11 cellular contexts compared by ENCODE assay signal in genomic region chr11:15707971-15708370, GRCh38.
DNase-seq lines count a peak whose midpoint lies in the region; ATAC-seq and TF ChIP-seq lines count a peak whose summit lies in the region.
"Had no signal": no experiment of that assay in that cellular context is flagged by ENCODE, and none has a peak within 500 bp of the region (broad histone marks: within the 10 kb centered on the region; RNA-seq: fewer than 3 reads in every experiment).

No MANE protein-coding gene starts in this region.

- DNase-seq in BE2C (peak; percentile 61), NCI-H1694 treated with DMSO at 0.1 percent for 48 hours (lab: John Stamatoyannopoulos, UW) (peak; percentile 87), left lobe of liver (ENCODE audit: low spot score) (peak; percentile 90)
- DNase-seq in stimulated activated naive CD4-positive, alpha-beta T cell (lab: John Stamatoyannopoulos, UW): no peak
- no peak for DNase-seq in activated CD4-positive, alpha-beta memory T cell treated with anti-CD3 and anti-CD28 coated beads, Interleukin-2, amount 10 ng/mL, durations not matched to agents 7 days and 5 days
- DNase-seq: activated naive CD8-positive, alpha-beta T cell treated with anti-CD3 and anti-CD28 coated beads, Interleukin-2, amount 10 ng/mL, durations not matched to agents 7 days and 5 days; CD8-positive, alpha-beta T cell; stimulated activated CD4-positive, alpha-beta T cell treated with anti-CD3 and anti-CD28 coated beads, Interleukin-2, amount 100 ng/mL, for 24 hours had no signal

- ATAC-seq in left lobe of liver (peak; percentile 89), GM18520 (IDR thresholded peaks at IDR 0.05; ENCODE audit: unreplicated experiment) (no peak), HG02938 (IDR thresholded peaks at IDR 0.05; ENCODE audit: unreplicated experiment) (no peak)
- ATAC-seq: CD8-positive, alpha-beta T cell had no signal

- H3K36me3 ChIP-seq in BE2C: no peaks in the 10 kb centered on the region

- H3K27me3 Mint-ChIP-seq in brain: no peaks in the 10 kb centered on the region
- H3K27me3 Mint-ChIP-seq in activated CD4-positive, alpha-beta memory T cell treated with anti-CD3 and anti-CD28 coated beads, Interleukin-2, amount 10 ng/mL, durations not matched to agents 7 days and 5 days: no peaks in the 10 kb centered on the region

- H3K36me3 Mint-ChIP-seq in brain: no peaks in the 10 kb centered on the region
- no peaks in the 10 kb centered on the region for H3K36me3 Mint-ChIP-seq in activated CD4-positive, alpha-beta memory T cell treated with anti-CD3 and anti-CD28 coated beads, Interleukin-2, amount 10 ng/mL, durations not matched to agents 7 days and 5 days (ENCODE audit: low read depth)
- H3K36me3 Mint-ChIP-seq: activated naive CD8-positive, alpha-beta T cell treated with anti-CD3 and anti-CD28 coated beads, Interleukin-2, amount 10 ng/mL, durations not matched to agents 7 days and 5 days; CD8-positive, alpha-beta T cell had no signal

- no peaks in the 10 kb centered on the region for H3K9me3 ChIP-seq in BE2C

- H3K27ac Mint-ChIP-seq in brain: peak overlapping the region in 4 of 5 experiments; percentile 4 to 84 (median 42)
- H3K27ac Mint-ChIP-seq in activated CD4-positive, alpha-beta memory T cell treated with anti-CD3 and anti-CD28 coated beads, Interleukin-2, amount 10 ng/mL, durations not matched to agents 7 days and 5 days: no peak overlapping the region
- H3K27ac Mint-ChIP-seq: activated naive CD8-positive, alpha-beta T cell treated with anti-CD3 and anti-CD28 coated beads, Interleukin-2, amount 10 ng/mL, durations not matched to agents 7 days and 5 days; CD8-positive, alpha-beta T cell had no signal

- peaks cover 3% of the 10 kb centered on the region; the same call in 1 of the 2 replicates for H3K4me1 ChIP-seq in BE2C

- H3K4me3 Mint-ChIP-seq in brain: no peak overlapping the region
- no peak overlapping the region for H3K4me3 Mint-ChIP-seq in activated CD4-positive, alpha-beta memory T cell treated with anti-CD3 and anti-CD28 coated beads, Interleukin-2, amount 10 ng/mL, durations not matched to agents 7 days and 5 days
- H3K4me3 Mint-ChIP-seq: activated naive CD8-positive, alpha-beta T cell treated with anti-CD3 and anti-CD28 coated beads, Interleukin-2, amount 10 ng/mL, durations not matched to agents 7 days and 5 days; CD8-positive, alpha-beta T cell had no signal

- H3K4me3 ChIP-seq in BE2C (ENCODE audit: low read depth, low read length): no peak overlapping the region

- 0 out of 2 replicates have a peak, but pooled peaks have one; percentile 4 for TF ChIP-seq CTCF in BE2C (IDR thresholded peaks at IDR 0.05; ENCODE audit: low read depth, low read length)
- no peak for TF ChIP-seq CTCF in brain (conservative IDR thresholded peaks at IDR 0.05)

- H3K9me3 Mint-ChIP-seq in brain: peaks cover 0 to 23% (median 3%) of the 10 kb centered on the region in 5 experiments
- H3K9me3 Mint-ChIP-seq in activated CD4-positive, alpha-beta memory T cell treated with anti-CD3 and anti-CD28 coated beads, Interleukin-2, amount 10 ng/mL, durations not matched to agents 7 days and 5 days: peaks cover 2% of the 10 kb centered on the region
- H3K9me3 Mint-ChIP-seq: CD8-positive, alpha-beta T cell had no signal

- H3K4me1 Mint-ChIP-seq in brain: peaks cover 41% of the 10 kb centered on the region
- no peaks in the 10 kb centered on the region for H3K4me1 Mint-ChIP-seq in activated CD4-positive, alpha-beta memory T cell treated with anti-CD3 and anti-CD28 coated beads, Interleukin-2, amount 10 ng/mL, durations not matched to agents 7 days and 5 days
- H3K4me1 Mint-ChIP-seq: activated naive CD8-positive, alpha-beta T cell treated with anti-CD3 and anti-CD28 coated beads, Interleukin-2, amount 10 ng/mL, durations not matched to agents 7 days and 5 days had no signal

- CTCF ChIA-PET in activated CD4-positive, alpha-beta memory T cell treated with anti-CD3 and anti-CD28 coated beads, Interleukin-2, amount 10 ng/mL, durations not matched to agents 7 days and 5 days (lab: Charles Lee): no interaction called here

- POLR2A ChIA-PET in activated CD4-positive, alpha-beta memory T cell treated with anti-CD3 and anti-CD28 coated beads, Interleukin-2, amount 10 ng/mL, durations not matched to agents 7 days and 5 days (lab: Charles Lee): no interaction called here

- H3K27me3 ChIP-seq in BE2C: no peaks in the 10 kb centered on the region

Comparison
In these comparisons a context has a peak if more than half of its experiments do, and no peak if none do; other contexts are left out.
1. DNase-seq: peak in BE2C (single experiment), NCI-H1694 treated with DMSO at 0.1 percent for 48 hours (single experiment) and left lobe of liver (single experiment); none in stimulated activated naive CD4-positive, alpha-beta T cell (0 of 6) and activated CD4-positive, alpha-beta memory T cell treated with anti-CD3 and anti-CD28 coated beads, Interleukin-2, amount 10 ng/mL, durations not matched to agents 7 days and 5 days (single experiment).